ENCODE assay signal across 9 cellular contexts in the genomic region with DNA sequence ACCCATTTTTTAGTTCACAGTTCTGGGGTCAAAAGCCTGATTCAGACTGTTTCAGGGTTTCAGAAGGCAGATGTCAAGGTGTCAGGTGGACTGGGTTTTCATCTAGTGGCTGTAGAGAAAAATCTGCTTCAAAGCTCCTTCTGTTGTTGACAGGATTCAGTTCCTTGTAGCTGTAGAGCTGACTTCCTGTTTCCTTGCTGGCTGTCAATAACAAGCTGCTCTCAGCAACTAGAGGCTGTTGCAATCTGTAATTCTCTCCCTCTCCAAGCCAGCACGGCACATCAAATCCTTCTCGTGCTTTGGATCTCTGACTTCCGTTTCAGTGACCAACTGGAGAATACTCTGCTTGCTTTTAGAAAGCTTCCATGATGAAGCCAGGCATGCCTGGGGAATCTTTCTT.
DNase-seq lines count a peak whose midpoint lies in the region; ATAC-seq, FAIRE-seq and TF ChIP-seq lines count a peak whose summit lies in the region.
"Had no signal": no experiment of that assay in that cellular context is flagged by ENCODE, and none has a peak within 500 bp of the region (broad histone marks: within the 10 kb centered on the region; RNA-seq: fewer than 3 reads in every experiment).

No MANE protein-coding gene starts in this region.

- no peaks in the 10 kb centered on the region for H3K36me3 Mint-ChIP-seq in neural progenitor cell
- no peaks in the 10 kb centered on the region for H3K36me3 Mint-ChIP-seq in endodermal cell (ENCODE audit: low read depth)

- 90 to 92% methylated on average over 3 of the region's 3 CpGs for WGBS in endodermal cell (ENCODE audit: insufficient coverage in 1 of 2, insufficient read length in 1 of 2), 2 experiments

- ATAC-seq in left ventricle myocardium superior (peak; percentile 26), HG02885 (IDR thresholded peaks at IDR 0.05; ENCODE audit: poor library complexity, unreplicated experiment) (peak; percentile 83)

- intact Hi-C loops in left ventricle myocardium superior (cut with micrococcal nuclease) = no loop called here

- H3K4me3 ChIP-seq in right atrium auricular region = no peak overlapping the region
- no peak overlapping the region for H3K4me3 ChIP-seq in neural progenitor cell
- no peak overlapping the region for H3K4me3 ChIP-seq in endodermal cell (ENCODE audit: low read length)

- peaks cover 2% of the 10 kb centered on the region for H3K27me3 Mint-ChIP-seq in neural progenitor cell (ENCODE audit: insufficient read depth, low read depth)
- no peaks in the 10 kb centered on the region for H3K27me3 Mint-ChIP-seq in endodermal cell (ENCODE audit: insufficient read depth)

- FAIRE-seq in RCC 7860 (lab: Jason Lieb, UNC) = no peak
- FAIRE-seq: islet of Langerhans had no signal

- no peaks in the 10 kb centered on the region for H4K20me1 ChIP-seq in neural progenitor cell (ENCODE audit: low read depth)

- DNase-seq in left ventricle myocardium superior (no peak), right atrium auricular region (ENCODE audit: low spot score) (no peak), RPMI8226 (peak; percentile 81), neural progenitor cell (ENCODE audit: low spot score) (no peak), endodermal cell (no peak), COR-L47 (lab: John Stamatoyannopoulos, UW) (no peak), RCC 7860 (ENCODE audit: low spot score) (no peak)

- H3K4me1 ChIP-seq in right atrium auricular region (no peaks in the 10 kb centered on the region), neural progenitor cell (no peaks in the 10 kb centered on the region), endodermal cell (ENCODE audit: control insufficient read depth, insufficient read depth, low read length) (no peaks in the 10 kb centered on the region)

- no peak overlapping the region for H3K27ac Mint-ChIP-seq in neural progenitor cell
- no peak overlapping the region for H3K27ac Mint-ChIP-seq in endodermal cell

- H3K9me3 Mint-ChIP-seq in neural progenitor cell = no peaks in the 10 kb centered on the region
- no peaks in the 10 kb centered on the region for H3K9me3 Mint-ChIP-seq in endodermal cell

- H3F3A ChIP-seq in neural progenitor cell (ENCODE audit: low read depth) = no peaks in the 10 kb centered on the region

- H3K27me3 ChIP-seq in right atrium auricular region (no peaks in the 10 kb centered on the region), neural progenitor cell (no peaks in the 10 kb centered on the region), endodermal cell (ENCODE audit: control insufficient read depth, insufficient read depth, low read length, poor library complexity, severe bottlenecking) (no peaks in the 10 kb centered on the region)

- no peak overlapping the region for H3K27ac ChIP-seq in right atrium auricular region
- H3K27ac ChIP-seq in neural progenitor cell = no peak overlapping the region
- no peak overlapping the region for H3K27ac ChIP-seq in endodermal cell (ENCODE audit: low read depth, low read length)

- H3K4me3 Mint-ChIP-seq in neural progenitor cell = no peak overlapping the region
- no peak overlapping the region for H3K4me3 Mint-ChIP-seq in endodermal cell

- H2AFZ ChIP-seq in neural progenitor cell (replicated peaks) = peak overlapping the region; percentile 58

- H3K36me3 ChIP-seq in right atrium auricular region = no peaks in the 10 kb centered on the region
- no peaks in the 10 kb centered on the region for H3K36me3 ChIP-seq in neural progenitor cell
- no peaks in the 10 kb centered on the region for H3K36me3 ChIP-seq in endodermal cell (ENCODE audit: control insufficient read depth, insufficient read depth, low read length)

- H3K4me1 Mint-ChIP-seq in neural progenitor cell (no peaks in the 10 kb centered on the region), endodermal cell (no peaks in the 10 kb centered on the region)

- H3K79me2 ChIP-seq in neural progenitor cell (ENCODE audit: low read depth) = no peaks in the 10 kb centered on the region

- no peaks in the 10 kb centered on the region for H3K9me3 ChIP-seq in right atrium auricular region
- no peaks in the 10 kb centered on the region for H3K9me3 ChIP-seq in neural progenitor cell (ENCODE audit: low read depth)
- H3K9me3 ChIP-seq in endodermal cell (ENCODE audit: control insufficient read depth, low read length) = no peaks in the 10 kb centered on the region

- no peak for TF ChIP-seq CTCF in right atrium auricular region (IDR thresholded peaks at IDR 0.05)
- no peak for TF ChIP-seq CTCF in neural progenitor cell (IDR thresholded peaks at IDR 0.05)
- no peak for TF ChIP-seq CTCF in endodermal cell (conservative IDR thresholded peaks at IDR 0.05)

- no peak overlapping the region for H3K4me2 ChIP-seq in neural progenitor cell

- H3K9ac ChIP-seq in neural progenitor cell (no peak overlapping the region), endodermal cell (ENCODE audit: extremely low read depth, low read length, poor library complexity, severe bottlenecking) (no peak overlapping the region)
